ENCODE assay signal across 12 cellular contexts in the genomic region with DNA sequence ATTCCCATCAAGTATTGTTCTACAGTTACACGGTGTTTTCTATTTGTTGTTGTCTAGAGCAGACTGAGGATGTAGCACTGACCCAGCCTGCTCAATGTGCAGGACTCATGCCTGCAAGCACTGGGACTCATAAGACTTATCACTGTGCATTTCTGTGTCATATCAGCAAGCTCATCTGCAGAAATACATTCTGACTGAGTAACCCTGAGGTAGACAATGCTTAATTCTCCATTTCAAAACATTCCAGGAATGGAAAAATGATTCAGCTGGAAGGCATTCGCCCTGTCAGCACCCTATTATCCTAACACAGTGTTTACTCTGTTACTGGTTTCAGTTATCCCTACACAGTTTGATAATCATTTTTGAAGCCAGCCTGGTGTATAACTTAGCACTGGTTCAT.
A peak's percentile ranks its signal among the peaks of the same experiment; 100 is the strongest.
DNase-seq lines count a peak whose midpoint lies in the region; ATAC-seq and TF ChIP-seq lines count a peak whose summit lies in the region.
"Had no signal": no experiment of that assay in that cellular context is flagged by ENCODE, and none has a peak within 500 bp of the region (broad histone marks: within the 10 kb centered on the region; RNA-seq: fewer than 3 reads in every experiment).

No MANE protein-coding gene starts in this region.

- no peak overlapping the region for H2BK5ac ChIP-seq in H9 (ENCODE audit: insufficient read length, low read length)

- WGBS in H9 (ENCODE audit: extremely low coverage, insufficient read length, low lambda C conversion rate): no CpG with 5 or more reads among the region's 2 CpGs
- WGBS in suprapubic skin: 22% methylated on average over 2 of the region's 2 CpGs

- peaks cover 0 to 4% of the 10 kb centered on the region in 2 experiments; a peak in 2 of 4 replicates for H3K4me1 Mint-ChIP-seq in H9

- H3K18ac ChIP-seq in H9 (ENCODE audit: insufficient read length, low read depth, low read length): no peak overlapping the region

- H2BK12ac ChIP-seq in H9 (ENCODE audit: insufficient read length, low read depth, low read length): peak overlapping the region; percentile 62

- H2AFZ ChIP-seq in H9 (ENCODE audit: low read length): peak overlapping the region; percentile 82

- H3K36me3 ChIP-seq in suprapubic skin: no peaks in the 10 kb centered on the region

- no peak overlapping the region for H2AK5ac ChIP-seq in H9 (ENCODE audit: insufficient read length, low read length)

- no peak overlapping the region for H3K4me2 ChIP-seq in H9 (ENCODE audit: insufficient read depth, insufficient read length, low read length)

- H3K27me3 ChIP-seq in H9 (ENCODE audit: insufficient read depth, low read length) (no peaks in the 10 kb centered on the region), suprapubic skin (no peaks in the 10 kb centered on the region)

- H4K8ac ChIP-seq in H9 (replicated peaks; ENCODE audit: insufficient read length, low read depth, low read length): no peak overlapping the region

- H3K4me3 Mint-ChIP-seq in H9: no peak overlapping the region
- H3K4me3 Mint-ChIP-seq: effector memory CD8-positive, alpha-beta T cell had no signal

- peak overlapping the region in 1 of 3 experiments; percentile 72; a peak in 3 of 7 replicates for H3K27ac Mint-ChIP-seq in H9
- H3K27ac Mint-ChIP-seq: effector memory CD8-positive, alpha-beta T cell had no signal

- H3K4me3 ChIP-seq in suprapubic skin: no peak overlapping the region
- H3K4me3 ChIP-seq: GM12878 had no signal

- H3K4me1 ChIP-seq in H9 (ENCODE audit: insufficient read depth, low read length) (peaks cover 3% of the 10 kb centered on the region; the same call in 1 of the 2 replicates), suprapubic skin (no peaks in the 10 kb centered on the region)

- TF ChIP-seq CTCF in H9 (conservative IDR thresholded peaks at IDR 0.05): no peak
- no peak for TF ChIP-seq CTCF in suprapubic skin (IDR thresholded peaks at IDR 0.05)

- ATAC-seq in HG02623 (IDR thresholded peaks at IDR 0.05; ENCODE audit: unreplicated experiment): no peak
- no peak for ATAC-seq in GM18873 (IDR thresholded peaks at IDR 0.05; ENCODE audit: low FRiP score, unreplicated experiment)
- ATAC-seq: effector memory CD8-positive, alpha-beta T cell; GM12878 had no signal

- no peaks in the 10 kb centered on the region for H3K23me2 ChIP-seq in H9 (ENCODE audit: insufficient read length, low read depth, low read length, poor library complexity, severe bottlenecking)

- no peak overlapping the region for H4K5ac ChIP-seq in H9 (ENCODE audit: insufficient read length, low read depth, low read length)

- H2BK120ac ChIP-seq in H9 (ENCODE audit: low read depth, low read length, poor library complexity, severe bottlenecking): no peak overlapping the region

- H2BK15ac ChIP-seq in H9 (ENCODE audit: low read depth, low read length): no peak overlapping the region

- no peak for TF ChIP-seq EP300 in suprapubic skin (IDR thresholded peaks at IDR 0.05)

- H4K20me1 ChIP-seq in H9 (ENCODE audit: control insufficient read depth, insufficient read depth, insufficient read length): no peaks in the 10 kb centered on the region

- H3K14ac ChIP-seq in H9 (ENCODE audit: insufficient read depth, low read length): no peak overlapping the region

- no peak overlapping the region for H3T11ph ChIP-seq in H9 (ENCODE audit: low read length)

- H3K79me2 ChIP-seq in H9 (ENCODE audit: insufficient read depth, low read length): no peaks in the 10 kb centered on the region

- no peak for TF ChIP-seq POLR2A in suprapubic skin (IDR thresholded peaks at IDR 0.05)

- no peaks in the 10 kb centered on the region; a peak in 1 of 5 replicates for H3K9me3 Mint-ChIP-seq in H9

- H3K4ac ChIP-seq in H9 (ENCODE audit: low read depth, low read length): no peak overlapping the region

- H2BK20ac ChIP-seq in H9 (ENCODE audit: low read depth, low read length, poor library complexity, severe bottlenecking): no peak overlapping the region

- no peak overlapping the region for H3K9ac ChIP-seq in H9 (ENCODE audit: extremely low read depth, insufficient read length, low read length)

- no peaks in the 10 kb centered on the region for H3K27me3 Mint-ChIP-seq in H9 (ENCODE audit: low read depth)
- H3K27me3 Mint-ChIP-seq: effector memory CD8-positive, alpha-beta T cell had no signal

- no peaks in the 10 kb centered on the region; a peak in 1 of 7 replicates for H3K36me3 Mint-ChIP-seq in H9 (ENCODE audit: insufficient read depth in 1 of 3, low read depth in 3 of 3)

- no peak for DNase-seq in H9
- DNase-seq in RPMI7951 (ENCODE audit: low read depth): peak; percentile 82
- peak; percentile 27 for DNase-seq in fibroblast of gingiva (ENCODE audit: low read depth)
- peak; percentile 97 for DNase-seq in pulmonary artery endothelial cell (ENCODE audit: low read depth, low spot score)
- no peak for DNase-seq in LoVo (ENCODE audit: low spot score)
- DNase-seq in suprapubic skin (ENCODE audit: low spot score in 2 of 2): no peak
- DNase-seq: activated T-cell treated with anti-CD3 and anti-CD28 coated beads for 4 hours; effector memory CD8-positive, alpha-beta T cell; OCI-M1 had no signal

- no peaks in the 10 kb centered on the region for H3K79me1 ChIP-seq in H9 (ENCODE audit: insufficient read depth, low read depth, low read length, poor library complexity, severe bottlenecking)

- no peak overlapping the region for H3K23ac ChIP-seq in H9 (ENCODE audit: insufficient read length, low read depth, low read length)

- H3K27ac ChIP-seq in H9 (ENCODE audit: insufficient read length, low read depth, low read length) (peak overlapping the region; percentile 23), suprapubic skin (no peak overlapping the region)

- no peak overlapping the region for H3K56ac ChIP-seq in H9 (ENCODE audit: insufficient read length, low read depth, low read length)

- H4K91ac ChIP-seq in H9 (ENCODE audit: insufficient read length, low read depth, low read length): no peak overlapping the region

- H3K9me3 ChIP-seq in H9 (ENCODE audit: control insufficient read depth, low read depth, low read length) (no peaks in the 10 kb centered on the region), suprapubic skin (no peaks in the 10 kb centered on the region)

Comparison
In these comparisons a context has a peak if more than half of its experiments do, and no peak if none do; other contexts are left out.
1. DNase-seq: peak in RPMI7951 (single experiment), fibroblast of gingiva (single experiment) and pulmonary artery endothelial cell (single experiment); none in H9 (single experiment), LoVo (single experiment) and suprapubic skin (0 of 2).